In the genomic region with DNA sequence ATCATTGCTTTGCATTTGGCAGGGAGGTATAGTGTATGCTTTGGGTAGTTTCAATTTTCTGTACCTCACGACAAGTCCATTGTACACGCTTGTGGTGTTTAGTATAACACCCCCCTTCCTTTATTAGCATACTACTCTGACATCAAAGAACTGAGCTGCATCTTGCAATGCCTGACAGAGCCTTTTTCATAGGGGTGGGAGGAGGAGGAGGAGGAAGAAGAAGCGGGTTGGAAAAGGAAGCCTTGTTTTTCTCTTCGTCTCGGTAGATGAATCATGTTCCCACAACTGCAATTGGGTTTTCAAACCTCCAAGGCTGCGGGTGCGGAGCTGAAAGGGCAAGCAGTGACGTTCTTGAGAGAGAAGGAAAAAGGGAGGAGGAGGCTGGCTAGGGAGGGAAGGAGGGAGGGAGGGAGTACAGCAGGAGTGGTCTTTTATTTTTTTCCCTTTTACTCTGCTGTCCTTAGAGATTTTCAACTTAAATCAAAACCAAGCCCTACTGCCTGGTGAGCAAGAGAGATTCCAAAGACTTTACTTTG, we compare ENCODE assay signal across 8 cellular contexts.
DNase-seq lines count a peak whose midpoint lies in the region; ATAC-seq lines count a peak whose summit lies in the region.

No MANE protein-coding gene starts in this region.

- peak overlapping the region; percentile 77 for H3K27ac ChIP-seq in caudate nucleus (ENCODE audit: low read depth, low read length)

- DNase-seq in GDM1 (lab: John Stamatoyannopoulos, UW) (peak; percentile 79), UCSD-AML1 (lab: John Stamatoyannopoulos, UW; ENCODE audit: unreplicated experiment) (peak; percentile 65), caudate nucleus (lab: John Stamatoyannopoulos, UW) (peak in 49 of 61 donors; percentile 2 to 85 (median 53)), left lobe of liver (ENCODE audit: low spot score) (no peak), NCI-H69 (lab: John Stamatoyannopoulos, UW) (no peak), NCI-H2196 (lab: John Stamatoyannopoulos, UW; ENCODE audit: unreplicated experiment) (no peak)
- peak; percentile 66 to 68 for DNase-seq in stimulated activated CD4-positive, alpha-beta T cell treated with anti-CD3 and anti-CD28 coated beads, Interleukin-2, amount 100 ng/mL, for 24 hours

- ATAC-seq in HG02885 (IDR thresholded peaks at IDR 0.05; ENCODE audit: poor library complexity, unreplicated experiment) (peak; percentile 78), left lobe of liver (peak; percentile 14)

Comparison
In these comparisons a context has a peak if more than half of its experiments do, and no peak if none do; other contexts are left out.
1. DNase-seq: peak in GDM1 (single experiment), UCSD-AML1 (single experiment), caudate nucleus (49 of 61) and stimulated activated CD4-positive, alpha-beta T cell treated with anti-CD3 and anti-CD28 coated beads, Interleukin-2, amount 100 ng/mL, for 24 hours (2 of 2); none in left lobe of liver (single experiment), NCI-H69 (single experiment) and NCI-H2196 (single experiment).